In the genomic region with DNA sequence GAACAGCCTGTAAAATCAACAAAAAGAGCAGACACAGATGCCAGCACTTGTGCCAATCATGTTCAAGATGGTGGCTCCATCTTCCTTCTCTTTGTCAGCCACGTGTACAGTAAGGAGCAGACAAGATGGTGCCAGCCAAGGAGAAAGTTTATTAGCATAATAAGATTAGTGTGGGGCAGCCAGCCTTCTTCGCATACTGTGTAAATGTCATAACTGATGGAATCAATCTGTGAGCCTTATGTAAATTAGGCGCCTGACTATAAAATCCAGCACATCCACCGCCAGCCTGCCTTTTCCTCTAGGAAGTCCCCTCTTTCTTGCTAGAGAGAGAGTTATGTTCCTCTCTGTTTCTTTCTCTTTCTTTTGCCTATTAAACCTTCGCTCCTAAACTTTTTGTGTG, we compare ENCODE assay signal across 24 cellular contexts.
DNase-seq lines count a peak whose midpoint lies in the region; ATAC-seq and TF ChIP-seq lines count a peak whose summit lies in the region.
"Had no signal": no experiment of that assay in that cellular context is flagged by ENCODE, and none has a peak within 500 bp of the region (broad histone marks: within the 10 kb centered on the region; RNA-seq: fewer than 3 reads in every experiment).

No MANE protein-coding gene starts in this region.

- H3K4me3 ChIP-seq in endodermal cell (ENCODE audit: low read length), result no peak overlapping the region
- H3K4me3 ChIP-seq in Caco-2 (ENCODE audit: low read depth, low read length), result no peak overlapping the region
- H3K4me3 ChIP-seq in right lobe of liver, result no peak overlapping the region
- H3K4me3 ChIP-seq: A549; BLaER1 treated with 17β-estradiol and CSF1 and Interleukin-3, amounts not matched to agents 10 nM and 100 nM; GM12878 had no signal

- intact Hi-C loops in Caco-2 (cut with micrococcal nuclease; ENCODE audit: unreplicated experiment), result no loop called here
- intact Hi-C loops in right lobe of liver (cut with DNase I), result no loop called here

- H3K27ac Mint-ChIP-seq in endodermal cell, result peak overlapping the region; percentile 8
- no peak overlapping the region for H3K27ac Mint-ChIP-seq in Caco-2 (ENCODE audit: unreplicated experiment)
- H3K27ac Mint-ChIP-seq: B cell; CD4-positive, alpha-beta T cell; CD8-positive, alpha-beta T cell had no signal

- H3K36me3 Mint-ChIP-seq in endodermal cell (ENCODE audit: low read depth) (no peaks in the 10 kb centered on the region), Caco-2 (ENCODE audit: insufficient read depth, unreplicated experiment) (no peaks in the 10 kb centered on the region)
- H3K36me3 Mint-ChIP-seq: CD8-positive, alpha-beta T cell had no signal

- ATAC-seq in right lobe of liver, result no peak
- ATAC-seq: A549; CD8-positive, alpha-beta T cell; GM12878 had no signal

- H3K36me3 ChIP-seq in endodermal cell (ENCODE audit: control insufficient read depth, insufficient read depth, low read length), result no peaks in the 10 kb centered on the region
- no peaks in the 10 kb centered on the region for H3K36me3 ChIP-seq in Caco-2 (ENCODE audit: control insufficient read depth, insufficient read depth, low read length)
- H3K36me3 ChIP-seq in right lobe of liver, result no peaks in the 10 kb centered on the region
- H3K36me3 ChIP-seq: BLaER1 treated with 17β-estradiol and CSF1 and Interleukin-3, amounts not matched to agents 10 nM and 100 nM had no signal

- H3K4me1 ChIP-seq in endodermal cell (ENCODE audit: control insufficient read depth, insufficient read depth, low read length) (peaks cover 14% of the 10 kb centered on the region), Caco-2 (0 out of 2 replicates have a peak, but pooled peaks cover 8% of the 10 kb centered on the region), right lobe of liver (no peaks in the 10 kb centered on the region)
- H3K4me1 ChIP-seq: A549 had no signal

- H3K27me3 ChIP-seq in endodermal cell (ENCODE audit: control insufficient read depth, insufficient read depth, low read length, poor library complexity, severe bottlenecking), result no peaks in the 10 kb centered on the region
- H3K27me3 ChIP-seq in Caco-2 (replicated peaks; ENCODE audit: control insufficient read depth, insufficient read depth, low read length), result no peaks in the 10 kb centered on the region
- H3K27me3 ChIP-seq in right lobe of liver, result no peaks in the 10 kb centered on the region
- H3K27me3 ChIP-seq: BLaER1 treated with 17β-estradiol and CSF1 and Interleukin-3, amounts not matched to agents 10 nM and 100 nM had no signal

- H3K9ac ChIP-seq in endodermal cell (ENCODE audit: extremely low read depth, low read length, poor library complexity, severe bottlenecking), result no peak overlapping the region
- H3K9ac ChIP-seq: BLaER1 treated with 17β-estradiol and CSF1 and Interleukin-3, amounts not matched to agents 10 nM and 100 nM had no signal

- 90 to 100% methylated on average over 3 to 5 of the region's 5 CpGs for WGBS in endodermal cell (ENCODE audit: insufficient coverage in 1 of 2, insufficient read length in 1 of 2), 2 experiments
- WGBS in right lobe of liver (ENCODE audit: insufficient coverage, low coverage, low lambda C conversion rate, missing lambda C conversion rate), result 74% methylated on average over 5 of the region's 5 CpGs

- peaks cover 8% of the 10 kb centered on the region for H3K9me3 Mint-ChIP-seq in endodermal cell
- peaks cover 11% of the 10 kb centered on the region for H3K9me3 Mint-ChIP-seq in Caco-2 (ENCODE audit: unreplicated experiment)
- H3K9me3 Mint-ChIP-seq: CD4-positive, alpha-beta T cell; CD8-positive, alpha-beta T cell had no signal

- H3K9me3 ChIP-seq in endodermal cell (ENCODE audit: control insufficient read depth, low read length), result no peaks in the 10 kb centered on the region
- 0 out of 2 replicates have a peak, but pooled peaks cover 9% of the 10 kb centered on the region for H3K9me3 ChIP-seq in Caco-2
- H3K9me3 ChIP-seq in right lobe of liver, result no peaks in the 10 kb centered on the region
- H3K9me3 ChIP-seq: A549; BLaER1 treated with 17β-estradiol and CSF1 and Interleukin-3, amounts not matched to agents 10 nM and 100 nM had no signal

- no peak for TF ChIP-seq POLR2A in right lobe of liver (IDR thresholded peaks at IDR 0.05)

- CTCF ChIA-PET in Caco-2 (lab: Charles Lee), result no interaction called here

- BruUV-seq in Caco-2 (replicated peaks; lab: Mats Ljungman, UMichigan), result no TSS peak

- peaks cover 28% of the 10 kb centered on the region for H3K4me1 Mint-ChIP-seq in endodermal cell
- H3K4me1 Mint-ChIP-seq in Caco-2 (ENCODE audit: low read depth, unreplicated experiment), result peaks cover 5% of the 10 kb centered on the region
- H3K4me1 Mint-ChIP-seq: B cell had no signal

- POLR2A ChIA-PET in Caco-2 (lab: Charles Lee), result no interaction called here

- H3K27me3 Mint-ChIP-seq in endodermal cell (ENCODE audit: insufficient read depth) (no peaks in the 10 kb centered on the region), Caco-2 (ENCODE audit: insufficient read depth, unreplicated experiment) (peaks cover 6% of the 10 kb centered on the region)

- H3K4me3 Mint-ChIP-seq in endodermal cell (no peak overlapping the region), Caco-2 (ENCODE audit: unreplicated experiment) (no peak overlapping the region)
- H3K4me3 Mint-ChIP-seq: B cell; CD4-positive, alpha-beta T cell; CD8-positive, alpha-beta T cell had no signal

- no peak overlapping the region for H3K27ac ChIP-seq in endodermal cell (ENCODE audit: low read depth, low read length)
- H3K27ac ChIP-seq in right lobe of liver, result no peak overlapping the region
- H3K27ac ChIP-seq: 22Rv1; A549; BLaER1 treated with 17β-estradiol and CSF1 and Interleukin-3, amounts not matched to agents 10 nM and 100 nM; C4-2B had no signal

- DNase-seq in NCI-H82 (lab: John Stamatoyannopoulos, UW) (peak; percentile 66), NCI-H82 treated with DMSO at 0.1 percent for 48 hours (lab: John Stamatoyannopoulos, UW; ENCODE audit: unreplicated experiment) (no peak), NCI-H524 treated with DMSO at 0.1 percent for 48 hours (lab: John Stamatoyannopoulos, UW) (peak; percentile 30), endodermal cell (no peak), NCI-H1417 treated with DMSO at 0.1 percent for 48 hours (lab: John Stamatoyannopoulos, UW) (no peak), Caco-2 (no peak), right lobe of liver (no peak)
- DNase-seq: ACHN; AML-193; CD4-positive, alpha-beta T cell; CD8-positive, alpha-beta T cell; DMS 273 treated with DMSO at 0.1 percent for 48 hours; DMS153; DMS53; DMS79; DND-41; EL; GDM1 had no signal

- TF ChIP-seq CTCF in endodermal cell (conservative IDR thresholded peaks at IDR 0.05) (no peak), Caco-2 (IDR thresholded peaks at IDR 0.05; ENCODE audit: insufficient read depth in 1 of 2, low read depth in 1 of 2, low read length in 1 of 2, severe bottlenecking in 1 of 2, unreplicated experiment in 1 of 2) (no peak), right lobe of liver (IDR thresholded peaks at IDR 0.05) (no peak)

Comparison
In these comparisons a context has a peak if more than half of its experiments do, and no peak if none do; other contexts are left out.
1. DNase-seq: peak in NCI-H82 (single experiment) and NCI-H524 treated with DMSO at 0.1 percent for 48 hours (single experiment); none in NCI-H82 treated with DMSO at 0.1 percent for 48 hours (single experiment), endodermal cell (single experiment), NCI-H1417 treated with DMSO at 0.1 percent for 48 hours (single experiment), Caco-2 (0 of 2) and right lobe of liver (0 of 3).